In the genomic region with DNA sequence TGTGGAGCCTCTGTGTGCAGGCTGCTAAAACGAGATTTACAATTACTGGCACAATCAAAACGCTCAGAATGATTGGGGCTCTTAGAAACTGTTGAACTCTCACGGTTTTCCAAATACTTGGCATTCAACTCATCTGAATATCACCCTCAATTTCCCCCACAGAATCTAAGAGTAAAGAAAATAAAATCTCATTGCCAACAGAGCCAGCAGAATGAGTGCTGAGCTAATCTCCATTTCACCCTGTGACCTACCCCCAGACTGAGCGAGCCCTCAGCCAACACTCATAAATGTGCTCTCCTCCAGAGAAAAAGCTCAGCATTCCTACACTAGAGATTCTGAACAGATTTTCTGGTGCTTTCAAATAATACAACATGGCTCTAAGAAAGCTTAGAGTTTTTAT, we compare ENCODE assay signal across 15 cellular contexts. TPM values are rescaled to one million over a fixed set of nuclear protein-coding genes. Genes with fewer than 3 reads are reported as not detected.
A peak's percentile ranks its signal among the peaks of the same experiment; 100 is the strongest.
DNase-seq lines count a peak whose midpoint lies in the region; ATAC-seq and TF ChIP-seq lines count a peak whose summit lies in the region.
"Had no signal": no experiment of that assay in that cellular context is flagged by ENCODE, and none has a peak within 500 bp of the region (broad histone marks: within the 10 kb centered on the region; RNA-seq: fewer than 3 reads in every experiment).

No MANE protein-coding gene starts in this region.

- no peak for TF ChIP-seq CTCF in fibroblast of the aortic adventitia (IDR thresholded peaks at IDR 0.05; ENCODE audit: insufficient read depth, low read length)

- peak overlapping the region; percentile 78 for H2AFZ ChIP-seq in neuronal stem cell (ENCODE audit: low read length)

- no peak overlapping the region for H2BK120ac ChIP-seq in neuronal stem cell (ENCODE audit: low read depth, low read length)

- H2BK5ac ChIP-seq in neuronal stem cell (ENCODE audit: low read length): no peak overlapping the region

- H3K4me1 ChIP-seq in neuronal stem cell (ENCODE audit: control insufficient read depth in 2 of 2, insufficient read depth in 1 of 2, low read depth in 1 of 2, low read length in 2 of 2) (peaks cover 3 to 10% of the 10 kb centered on the region in 2 donors), aorta (ENCODE audit: control insufficient read depth in 1 of 2, insufficient read depth in 2 of 2, low read length in 2 of 2) (no peaks in the 10 kb centered on the region)
- H3K4me1 ChIP-seq: BLaER1 treated with 17β-estradiol and CSF1 and Interleukin-3, amounts not matched to agents 10 nM and 100 nM had no signal

- no peak overlapping the region for H3K4ac ChIP-seq in neuronal stem cell (ENCODE audit: low read length)

- H3K27me3 ChIP-seq in neuronal stem cell (ENCODE audit: control insufficient read depth in 3 of 3, insufficient read depth in 3 of 3, low read depth in 1 of 3, low read length in 3 of 3): no peaks in the 10 kb centered on the region
- no peaks in the 10 kb centered on the region for H3K27me3 ChIP-seq in aorta (ENCODE audit: control insufficient read depth in 1 of 2, insufficient read depth in 2 of 2, low read length in 1 of 2)
- H3K27me3 ChIP-seq: BLaER1 treated with 17β-estradiol and CSF1 and Interleukin-3, amounts not matched to agents 10 nM and 100 nM had no signal

- no peak overlapping the region for H4K91ac ChIP-seq in neuronal stem cell (ENCODE audit: low read depth, low read length, poor library complexity)

- H3K36me3 ChIP-seq in neuronal stem cell (replicated peaks in 1 of 2; ENCODE audit: control insufficient read depth in 2 of 2, insufficient read depth in 2 of 2, low read length in 2 of 2) (no peaks in the 10 kb centered on the region), aorta (ENCODE audit: control insufficient read depth in 1 of 2, insufficient read depth in 2 of 2, low read length in 1 of 2) (no peaks in the 10 kb centered on the region)
- H3K36me3 ChIP-seq: BLaER1 treated with 17β-estradiol and CSF1 and Interleukin-3, amounts not matched to agents 10 nM and 100 nM had no signal

- H3K4me3 ChIP-seq in fibroblast of the aortic adventitia (ENCODE audit: low read depth, low read length) (no peak overlapping the region), neuronal stem cell (ENCODE audit: low read length in 2 of 2) (peak overlapping the region in 1 of 2 donors; percentile 17), aorta (ENCODE audit: low read length in 2 of 2) (no peak overlapping the region)
- H3K4me3 ChIP-seq: BLaER1 treated with 17β-estradiol and CSF1 and Interleukin-3, amounts not matched to agents 10 nM and 100 nM had no signal

- no peak overlapping the region for H3K4me2 ChIP-seq in neuronal stem cell (ENCODE audit: insufficient read depth, low read length, poor library complexity, severe bottlenecking)
- H3K4me2 ChIP-seq: BLaER1 treated with 17β-estradiol and CSF1 and Interleukin-3, amounts not matched to agents 10 nM and 100 nM had no signal

- intact Hi-C loops in aorta (cut with DNase I): no loop called here
- intact Hi-C loops in left colon (cut with DNase I, micrococcal nuclease): no loop called here

- H3K18ac ChIP-seq in neuronal stem cell (ENCODE audit: low read length): no peak overlapping the region

- no peak overlapping the region for H4K8ac ChIP-seq in neuronal stem cell (ENCODE audit: low read depth, low read length)

- H3K9me3 ChIP-seq in neuronal stem cell (replicated peaks in 1 of 2; ENCODE audit: control insufficient read depth in 2 of 2, insufficient read depth in 1 of 2, low read depth in 1 of 2, low read length in 2 of 2): peaks cover 2 to 15% of the 10 kb centered on the region in 2 donors
- no peaks in the 10 kb centered on the region for H3K9me3 ChIP-seq in aorta (ENCODE audit: control insufficient read depth, low read length)

- no peak overlapping the region for H2BK15ac ChIP-seq in neuronal stem cell (ENCODE audit: low read length)

- no peaks in the 10 kb centered on the region for H3K79me1 ChIP-seq in neuronal stem cell (ENCODE audit: low read depth, low read length)

- H3K14ac ChIP-seq in neuronal stem cell (ENCODE audit: low read length): no peak overlapping the region

- H3K9ac ChIP-seq in neuronal stem cell (ENCODE audit: low read depth, low read length, poor library complexity): no peak overlapping the region
- H3K9ac ChIP-seq: BLaER1 treated with 17β-estradiol and CSF1 and Interleukin-3, amounts not matched to agents 10 nM and 100 nM had no signal

- ATAC-seq in aorta (ENCODE audit: low FRiP score) (no peak), left colon (no peak)

- H3K23ac ChIP-seq in neuronal stem cell (ENCODE audit: low read depth, low read length, poor library complexity): no peak overlapping the region

- no CpG with 5 or more reads among the region's 4 CpGs for WGBS in neuronal stem cell (ENCODE audit: extremely low coverage in 2 of 2, insufficient read length in 2 of 2, insufficient replicate concordance in 1 of 2), 2 donors
- WGBS in aorta, 2 donors: 2 to 7% methylated on average over 4 of the region's 4 CpGs

- DNase-seq in AG20443 (ENCODE audit: low spot score) (peak; percentile 22), astrocyte of the hippocampus (ENCODE audit: low read depth, low spot score) (peak; percentile 76), fibroblast of the aortic adventitia (ENCODE audit: low read depth) (peak; percentile 63), neuronal stem cell (ENCODE audit: low spot score) (no peak), aorta (no peak), NCI-H510A (lab: John Stamatoyannopoulos, UW) (no peak), DMS 273 (lab: John Stamatoyannopoulos, UW; ENCODE audit: unreplicated experiment) (no peak), left colon (no peak)
- DNase-seq: H9, NCI-H1417 treated with DMSO at 0.1 percent for 48 hours, NCI-H2029 treated with DMSO at 0.1 percent for 48 hours, NCI-H524 had no signal

- no peak overlapping the region for H2BK12ac ChIP-seq in neuronal stem cell (ENCODE audit: low read length)

- H2AK5ac ChIP-seq in neuronal stem cell (ENCODE audit: low read depth, low read length): no peak overlapping the region

- H3K27ac ChIP-seq in neuronal stem cell (replicated peaks; ENCODE audit: low read length) (peak overlapping the region; percentile 61), aorta (ENCODE audit: low read depth in 1 of 2, low read length in 2 of 2) (no peak overlapping the region)
- H3K27ac ChIP-seq: 22Rv1; BLaER1 treated with 17β-estradiol and CSF1 and Interleukin-3, amounts not matched to agents 10 nM and 100 nM had no signal

RNA-seq across cellular contexts. Expression of a gene that starts 35.3 kb away (rescaled TPM):
- total RNA-seq in fibroblast of the aortic adventitia (ENCODE audit: low replicate concordance) (30.5 and 181 TPM in 2 replicates), aorta (100 to 1,000 TPM in 1 of 2 donors, 10 to 100 TPM in 1; 98.6 to 101 TPM), left colon (100 to 1,000 TPM; 108 to 125 TPM)
- polyA plus RNA-seq in neuronal stem cell (2013, experiment 1 of 2): 37.0 TPM
- polyA plus RNA-seq in neuronal stem cell (2013, experiment 2 of 2): 38.5 TPM
- 10 to 100 TPM; 35.1 to 37.3 TPM for polyA plus RNA-seq in aorta

RNA-seq across cellular contexts. Expression of a gene that starts 58.9 kb away (rescaled TPM):
- total RNA-seq in fibroblast of the aortic adventitia (ENCODE audit: low replicate concordance): 9.1 and 19.1 TPM in 2 replicates
- 0.36 TPM for polyA plus RNA-seq in neuronal stem cell (2013, experiment 1 of 2)
- 0.39 TPM for polyA plus RNA-seq in neuronal stem cell (2013, experiment 2 of 2)
- total RNA-seq in aorta: 10 to 100 TPM in 1 of 2 donors, 1 to 10 TPM in 1; 8.3 to 10.6 TPM
- 1 to 10 TPM; 3.1 to 3.4 TPM for polyA plus RNA-seq in aorta
- total RNA-seq in left colon: 1 to 10 TPM; 1.7 to 2.2 TPM
- total RNA-seq: HT-29 had no signal

Comparison
In these comparisons a context has a peak if more than half of its experiments do, and no peak if none do; other contexts are left out.
1. DNase-seq: peak in AG20443 (single experiment), astrocyte of the hippocampus (single experiment) and fibroblast of the aortic adventitia (single experiment); none in neuronal stem cell (single experiment), aorta (0 of 2), NCI-H510A (single experiment), DMS 273 (single experiment) and left colon (0 of 2).